ENCODE assay signal across 12 cellular contexts in the genomic region with DNA sequence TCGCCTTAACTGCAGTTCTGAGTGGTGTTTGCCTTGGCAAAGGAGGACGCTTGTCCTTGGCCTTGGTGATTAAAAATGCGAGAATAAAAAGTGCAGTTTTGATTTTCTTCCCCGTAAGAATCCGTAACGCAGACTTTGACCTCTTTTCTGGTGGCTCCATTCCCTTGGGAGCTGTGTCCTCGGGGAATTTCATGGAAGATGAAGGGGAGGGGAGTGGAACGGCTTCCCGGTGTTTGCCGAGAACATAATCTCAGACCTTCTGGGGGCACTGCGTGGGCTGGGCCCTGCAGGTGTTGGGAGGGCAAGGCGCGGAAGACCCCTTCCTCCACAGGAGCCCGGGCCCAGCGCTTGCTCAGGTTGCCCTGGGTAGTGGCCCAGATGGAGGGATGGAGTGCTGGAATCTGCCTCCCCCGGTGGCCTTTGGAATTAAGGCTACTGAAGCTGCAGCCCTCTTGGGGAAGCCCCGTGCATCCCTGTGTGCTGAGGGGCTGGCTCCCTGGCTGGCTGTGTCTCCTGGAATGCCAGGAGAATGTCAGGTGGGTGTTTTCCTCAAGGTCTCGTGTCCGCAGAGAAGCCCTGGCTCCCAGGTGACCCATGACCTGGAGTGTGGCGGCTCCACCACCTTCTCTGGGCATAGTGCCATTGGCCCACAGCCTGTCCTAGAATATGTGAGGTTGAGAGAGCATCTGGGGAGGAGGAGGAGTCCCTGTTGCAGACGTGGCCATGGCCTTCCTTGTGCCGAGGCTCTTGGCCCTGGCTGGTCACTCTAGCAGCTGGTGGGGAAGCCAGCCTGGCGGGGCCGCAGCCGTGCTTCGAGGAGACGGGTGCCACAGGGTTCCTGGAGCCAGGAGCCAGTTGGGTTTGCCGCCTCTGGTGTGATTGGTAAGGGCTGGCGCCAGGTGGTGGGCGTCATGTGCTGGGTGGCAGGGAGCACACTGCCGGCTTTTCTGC. TPM values are rescaled to one million over a fixed set of nuclear protein-coding genes. Genes with fewer than 3 reads are reported as not detected.
DNase-seq lines count a peak whose midpoint lies in the region; ATAC-seq and TF ChIP-seq lines count a peak whose summit lies in the region.
"Had no signal": no experiment of that assay in that cellular context is flagged by ENCODE, and none has a peak within 500 bp of the region (broad histone marks: within the 10 kb centered on the region; RNA-seq: fewer than 3 reads in every experiment).

No MANE protein-coding gene starts in this region.

- H3K9me3 ChIP-seq in ascending aorta (no peaks in the 10 kb centered on the region), heart right ventricle (no peaks in the 10 kb centered on the region), parathyroid adenoma (ENCODE audit: control insufficient read depth, low read length) (no peaks in the 10 kb centered on the region)
- H3K9me3 ChIP-seq: BLaER1 had no signal

- H3K36me3 ChIP-seq in ascending aorta, result no peaks in the 10 kb centered on the region
- peaks cover 0 to under 1% (median 0%) of the 10 kb centered on the region in 9 donors for H3K36me3 ChIP-seq in heart right ventricle
- no peaks in the 10 kb centered on the region for H3K36me3 ChIP-seq in parathyroid adenoma (ENCODE audit: control insufficient read depth, insufficient read depth, low read length)
- H3K36me3 ChIP-seq: BLaER1 had no signal

- H3K4me1 ChIP-seq in ascending aorta, result peaks cover 14 to 42% of the 10 kb centered on the region in 2 donors
- H3K4me1 ChIP-seq in heart right ventricle, result peaks cover 17 to 80% (median 70%) of the 10 kb centered on the region in 9 donors
- H3K4me1 ChIP-seq in parathyroid adenoma, result peaks cover 15% of the 10 kb centered on the region

- ATAC-seq in heart right ventricle (peak in 1 of 8 donors; percentile 1), HG02763 (IDR thresholded peaks at IDR 0.05; ENCODE audit: unreplicated experiment) (no peak)
- ATAC-seq: stimulated activated naive CD8-positive, alpha-beta T cell treated with anti-CD3 and anti-CD28 coated beads, Interleukin-15, Interleukin-2, amounts not matched to agents 100 U/mL and 50 U/mL, for 24 hours had no signal

- peak overlapping the region; percentile 20 for H2AFZ ChIP-seq in parathyroid adenoma

- 66 to 67% methylated on average over 31 of the region's 31 CpGs for WGBS in heart right ventricle, 2 donors

- peak overlapping the region; percentile 9 to 68 for H3K4me3 ChIP-seq in ascending aorta
- peak overlapping the region in 2 of 10 donors; percentile 11 to 12 for H3K4me3 ChIP-seq in heart right ventricle
- no peak overlapping the region for H3K4me3 ChIP-seq in parathyroid adenoma (ENCODE audit: low read depth, low read length)
- H3K4me3 ChIP-seq: BLaER1 had no signal

- peak overlapping the region; percentile 25 for H3K4me2 ChIP-seq in parathyroid adenoma (ENCODE audit: low read length)
- H3K4me2 ChIP-seq: BLaER1 had no signal

- no peaks in the 10 kb centered on the region for H3K27me3 ChIP-seq in ascending aorta
- H3K27me3 ChIP-seq in heart right ventricle, result peaks cover 0 to 17% (median 0%) of the 10 kb centered on the region in 7 donors
- H3K27me3 ChIP-seq in parathyroid adenoma (ENCODE audit: control insufficient read depth, insufficient read depth, low read length), result no peaks in the 10 kb centered on the region

- H3K9ac ChIP-seq in parathyroid adenoma, result no peak overlapping the region
- H3K9ac ChIP-seq: BLaER1 had no signal

- peak overlapping the region; percentile 27 to 35 for H3K27ac ChIP-seq in ascending aorta
- peak overlapping the region in 7 of 10 donors; percentile 34 to 69 (median 52) for H3K27ac ChIP-seq in heart right ventricle
- peak overlapping the region; percentile 78 for H3K27ac ChIP-seq in parathyroid adenoma
- H3K27ac ChIP-seq: BLaER1 had no signal

- intact Hi-C loops in ascending aorta (cut with DNase I), result loop anchor here (1.0 kb wide), 1 partner anchor 47 kb away; a partner anchor contains a TSS
- intact Hi-C loops in heart right ventricle (cut with DNase I), result loop anchor here in 1 of 10 donors (5.0 kb wide), 1 partner anchor 44 kb away; no protein-coding TSS in a partner anchor

- H3K79me2 ChIP-seq in parathyroid adenoma, result peaks cover 19% of the 10 kb centered on the region

- TF ChIP-seq CTCF in ascending aorta (IDR thresholded peaks at IDR 0.05) (no peak), heart right ventricle (IDR thresholded peaks at IDR 0.05) (no peak), parathyroid adenoma (IDR thresholded peaks at IDR 0.05) (peak; percentile 7)

- DNase-seq in D341Med (ENCODE audit: low spot score) (peak; percentile 59), ascending aorta (ENCODE audit: low spot score in 2 of 2) (no peak), heart right ventricle (no peak), NCI-H1694 treated with DMSO at 0.1 percent for 48 hours (lab: John Stamatoyannopoulos, UW) (no peak), CD1c-positive myeloid dendritic cell (ENCODE audit: extremely low spot score) (no peak)
- no peak for DNase-seq in stimulated activated CD8-positive, alpha-beta memory T cell treated with anti-CD3 and anti-CD28 coated beads, Interleukin-4, amount 100 ng/mL, for 48 hours
- DNase-seq: effector CD8-positive, alpha-beta T cell; stimulated activated naive CD8-positive, alpha-beta T cell treated with anti-CD3 and anti-CD28 coated beads, Interleukin-15, Interleukin-2, amounts not matched to agents 100 U/mL and 50 U/mL, for 24 hours; T-helper 9 cell had no signal

RNA-seq across cellular contexts. Expression of a gene that starts 3.1 kb away (rescaled TPM):
- total RNA-seq in ascending aorta (14.4 TPM), heart right ventricle (10 to 100 TPM in 9 of 10 donors, 1 to 10 TPM in 1; 9.5 to 25.8 (median 13.8) TPM)
- polyA plus RNA-seq in heart right ventricle, result 10 to 100 TPM; 16.1 to 18.7 TPM

RNA-seq across cellular contexts. Expression of a gene that starts 46.4 kb away (rescaled TPM):
- total RNA-seq in ascending aorta (32.1 TPM), heart right ventricle (10 to 100 TPM; 17.5 to 26.4 (median 22.1) TPM)
- 10 to 100 TPM; 23.8 to 30.6 TPM for polyA plus RNA-seq in heart right ventricle
